ENCODE assay signal across 26 cellular contexts in genomic region chr4:138204507-138204906, GRCh38. TPM values are rescaled to one million over a fixed set of nuclear protein-coding genes. Genes with fewer than 3 reads are reported as not detected.
DNase-seq lines count a peak whose midpoint lies in the region; ATAC-seq, FAIRE-seq and TF ChIP-seq lines count a peak whose summit lies in the region.
"Had no signal": no experiment of that assay in that cellular context is flagged by ENCODE, and none has a peak within 500 bp of the region (broad histone marks: within the 10 kb centered on the region; RNA-seq: fewer than 3 reads in every experiment).

No MANE protein-coding gene starts in this region.

- no peak overlapping the region for H3K4me3 Mint-ChIP-seq in Calu3 (ENCODE audit: low read depth, unreplicated experiment)
- H3K4me3 Mint-ChIP-seq: activated B cell treated with CpG ODN at 0.5 μM for 24 hours; activated T-cell treated with anti-CD3 and anti-CD28 coated beads, Interleukin-2, amount 50 U/mL, for 4 hours; brain; GM23338; IgD-negative memory B cell; naive thymus-derived CD4-positive, alpha-beta T cell had no signal

- intact Hi-C loops in Calu3 (cut with micrococcal nuclease; ENCODE audit: unreplicated experiment) (loop anchor here (5.0 kb wide), 1 partner anchor 143 kb away; no protein-coding TSS in a partner anchor), kidney (cut with DNase I) (no loop called here)

- peak; percentile 23; the same call in 1 of the 2 replicates for TF ChIP-seq EP300 in Ishikawa (IDR thresholded peaks at IDR 0.05; ENCODE audit: borderline replicate concordance)

- no peak overlapping the region for H3K4me3 ChIP-seq in kidney (ENCODE audit: low read length in 2 of 2)
- H3K4me3 ChIP-seq: adrenal gland; BLaER1 treated with 17β-estradiol and CSF1 and Interleukin-3, amounts not matched to agents 10 nM and 100 nM; GM23338; PC-9; prostate gland had no signal

- no peaks in the 10 kb centered on the region for H3K27me3 Mint-ChIP-seq in Calu3 (ENCODE audit: unreplicated experiment)
- H3K27me3 Mint-ChIP-seq: IgD-negative memory B cell; naive thymus-derived CD4-positive, alpha-beta T cell had no signal

- H3K4me1 ChIP-seq in kidney (ENCODE audit: control insufficient read depth in 1 of 2, insufficient read depth in 1 of 2, low read depth in 1 of 2, low read length in 2 of 2), result no peaks in the 10 kb centered on the region
- H3K4me1 ChIP-seq: adrenal gland; BLaER1 treated with 17β-estradiol and CSF1 and Interleukin-3, amounts not matched to agents 10 nM and 100 nM; prostate gland had no signal

- no peak for TF ChIP-seq CTCF in Calu3 (IDR thresholded peaks at IDR 0.05; ENCODE audit: unreplicated experiment)
- TF ChIP-seq CTCF in kidney (IDR thresholded peaks at IDR 0.05; ENCODE audit: borderline replicate concordance, extremely low read depth, insufficient read depth), result no peak

- H3K27ac Mint-ChIP-seq in Calu3 (ENCODE audit: unreplicated experiment), result peak overlapping the region; percentile 97
- H3K27ac Mint-ChIP-seq: activated B cell treated with CpG ODN at 0.5 μM for 24 hours; brain; IgD-negative memory B cell; naive thymus-derived CD4-positive, alpha-beta T cell had no signal

- no peaks in the 10 kb centered on the region for H3K36me3 ChIP-seq in kidney (ENCODE audit: control insufficient read depth in 1 of 2, insufficient read depth in 2 of 2, low read length in 2 of 2)
- H3K36me3 ChIP-seq: adrenal gland; BLaER1 treated with 17β-estradiol and CSF1 and Interleukin-3, amounts not matched to agents 10 nM and 100 nM; prostate gland had no signal

- peaks cover 38% of the 10 kb centered on the region for H3K36me3 Mint-ChIP-seq in Calu3 (ENCODE audit: insufficient read depth, unreplicated experiment)
- H3K36me3 Mint-ChIP-seq: brain; naive thymus-derived CD4-positive, alpha-beta T cell had no signal

- no peaks in the 10 kb centered on the region for H3K9me3 ChIP-seq in kidney (ENCODE audit: control insufficient read depth in 1 of 2, low read length in 2 of 2)
- H3K9me3 ChIP-seq: adrenal gland; BLaER1 treated with 17β-estradiol and CSF1 and Interleukin-3, amounts not matched to agents 10 nM and 100 nM; prostate gland had no signal

- BruUV-seq in Calu3 (replicated peaks; lab: Mats Ljungman, UMichigan), result no TSS peak

- DNase-seq in Calu3, result no peak
- peak; percentile 4 for DNase-seq in NCI-H2196 (lab: John Stamatoyannopoulos, UW; ENCODE audit: unreplicated experiment)
- DNase-seq in SHP77 treated with DMSO at 0.1 percent for 48 hours (lab: John Stamatoyannopoulos, UW), result peak; percentile 44
- no peak for DNase-seq in activated naive CD4-positive, alpha-beta T cell treated with Interleukin-2 at 50 U/mL for 16 hours
- no peak for DNase-seq in kidney
- DNase-seq in RPMI8226, result no peak
- DNase-seq: activated B cell treated with CpG ODN at 0.5 μM for 24 hours; activated CD4-positive, alpha-beta T cell treated with anti-CD3 and anti-CD28 coated beads, Interleukin-2, amount 50 U/mL, for 1 hour; activated naive CD4-positive, alpha-beta T cell; activated T-cell treated with anti-CD3 and anti-CD28 coated beads, Interleukin-2, amount 50 U/mL, for 4 hours; adrenal gland; left ventricle myocardium superior; naive thymus-derived CD4-positive, alpha-beta T cell; NCI-H1436 treated with DMSO at 0.1 percent for 48 hours; PC-9; SIG-M5; stimulated activated naive CD4-positive, alpha-beta T cell had no signal

- H3K27ac ChIP-seq in kidney (ENCODE audit: low read depth in 2 of 2, low read length in 2 of 2), result no peak overlapping the region
- H3K27ac ChIP-seq: adrenal gland; BLaER1 treated with 17β-estradiol and CSF1 and Interleukin-3, amounts not matched to agents 10 nM and 100 nM; PC-9; prostate gland had no signal

- H3K9me3 Mint-ChIP-seq in Calu3 (ENCODE audit: low read depth, unreplicated experiment), result no peaks in the 10 kb centered on the region
- H3K9me3 Mint-ChIP-seq: activated B cell treated with CpG ODN at 0.5 μM for 24 hours; activated T-cell treated with anti-CD3 and anti-CD28 coated beads, Interleukin-2, amount 50 U/mL, for 4 hours; brain; GM23338 had no signal

- CTCF ChIA-PET in Calu3 (lab: Charles Lee), result no interaction called here

- peaks cover 49% of the 10 kb centered on the region for H3K4me1 Mint-ChIP-seq in Calu3 (ENCODE audit: low read depth, unreplicated experiment)

- no peak overlapping the region for H3K9ac ChIP-seq in kidney (ENCODE audit: low read length in 2 of 2)
- H3K9ac ChIP-seq: BLaER1 treated with 17β-estradiol and CSF1 and Interleukin-3, amounts not matched to agents 10 nM and 100 nM had no signal

- no peak for FAIRE-seq in kidney (lab: Jason Lieb, UNC)
- FAIRE-seq: D721Med, urothelium cell line had no signal

- ATAC-seq in GM19324 (IDR thresholded peaks at IDR 0.05; ENCODE audit: low FRiP score, unreplicated experiment), result no peak
- ATAC-seq: activated T-cell treated with anti-CD3 and anti-CD28 coated beads, Interleukin-2, amount 50 U/mL, for 4 hours; GM23338; left ventricle myocardium superior; naive thymus-derived CD4-positive, alpha-beta T cell had no signal

- TF ChIP-seq RAD21 in Ishikawa (IDR thresholded peaks at IDR 0.05; ENCODE audit: low read depth), result no peak

TF ChIP-seq in Ishikawa, 13 proteins besides CTCF, POLR2A, EP300 and RAD21:
- TF ChIP-seq YY1 (IDR thresholded peaks at IDR 0.05; ENCODE audit: low read depth), result no peak
- TF ChIP-seq REST (IDR thresholded peaks at IDR 0.05; ENCODE audit: low read depth), result no peak
- TF ChIP-seq CREB1 (IDR thresholded peaks at IDR 0.05; ENCODE audit: low read depth), result no peak
- TF ChIP-seq USF1 (IDR thresholded peaks at IDR 0.05), result no peak
- no peak for TF ChIP-seq FOXM1 (IDR thresholded peaks at IDR 0.05; ENCODE audit: borderline replicate concordance, low read depth)
- TF ChIP-seq NFIC (IDR thresholded peaks at IDR 0.05), result no peak
- TF ChIP-seq ZBTB7A (IDR thresholded peaks at IDR 0.05; ENCODE audit: low read depth), result no peak
- no peak for TF ChIP-seq MAX (IDR thresholded peaks at IDR 0.05)
- TF ChIP-seq TEAD4 (IDR thresholded peaks at IDR 0.05), result no peak
- no peak for TF ChIP-seq TCF12 (IDR thresholded peaks at IDR 0.05; ENCODE audit: low read depth)
- no peak for TF ChIP-seq CEBPB (IDR thresholded peaks at IDR 0.05)
- TF ChIP-seq TAF1 (IDR thresholded peaks at IDR 0.05; ENCODE audit: low read depth), result no peak
- TF ChIP-seq EGR1 (IDR thresholded peaks at IDR 0.05), result no peak

RNA-seq across cellular contexts. Expression of gene SLC7A11, which starts 37.6 kb away (rescaled TPM):
- 37.7 and 49.4 TPM in 2 replicates for total RNA-seq in Calu3 (2022)
- 2.6 TPM for total RNA-seq in kidney
- polyA plus RNA-seq in kidney (ENCODE audit: insufficient read depth, low read depth, low replicate concordance), result 0.04 TPM
- polyA plus RNA-seq: naive thymus-derived CD4-positive, alpha-beta T cell had no signal

Comparison
In these comparisons a context has a peak if more than half of its experiments do, and no peak if none do; other contexts are left out.
1. DNase-seq: peak in NCI-H2196 (single experiment) and SHP77 treated with DMSO at 0.1 percent for 48 hours (single experiment); none in Calu3 (single experiment), activated naive CD4-positive, alpha-beta T cell treated with Interleukin-2 at 50 U/mL for 16 hours (single experiment), kidney (single experiment) and RPMI8226 (single experiment).
2. RNA of gene SLC7A11, which starts 37.6 kb away (total RNA-seq): 37.7 to 49.4 TPM in Calu3; 2.6 TPM in kidney (single experiment); every median in the first group is over 10 times any median in the second.